In genomic region chr4:81164126-81164525, GRCh38 we compare ENCODE assay signal across 18 cellular contexts.
"Had no signal": no experiment of that assay in that cellular context is flagged by ENCODE, and none has a peak within 500 bp of the region (broad histone marks: within the 10 kb centered on the region; RNA-seq: fewer than 3 reads in every experiment).

No MANE protein-coding gene starts in this region.

- H3K27ac ChIP-seq: left lung, pancreas, right lobe of liver, thoracic aorta, upper lobe of right lung, VCaP had no signal

- H3K36me3 ChIP-seq: left lung, pancreas, right lobe of liver, thoracic aorta, upper lobe of right lung had no signal

- DNase-seq: activated CD4-positive, alpha-beta T cell treated with anti-CD3 and anti-CD28 coated beads, Interleukin-2, amount 50 U/mL, for 1 hour; activated CD4-positive, CD25-positive, alpha-beta regulatory T cell treated with anti-CD3 and anti-CD28 coated beads, Interleukin-2, amount 50 U/mL, for 72 hours; activated CD8-positive, alpha-beta memory T cell treated with anti-CD3 and anti-CD28 coated beads for 24 hours; activated gamma-delta T cell treated with Interleukin-2 at 50 U/mL for 16 hours; amniotic stem cell; erythroblast; foreskin melanocyte; left lung; naive thymus-derived CD8-positive, alpha-beta T cell; pancreas; right lobe of liver; stimulated activated naive B cell treated with anti-CD40 and anti-IgM and Interleukin-4, amounts not matched to agents 10 μg/mL and 1 μg/mL and 100 μg/mL, for 72 hours; T-helper 17 cell; upper lobe of right lung had no signal

- H3K4me3 Mint-ChIP-seq: activated T-cell treated with anti-CD3 and anti-CD28 coated beads, Interleukin-2, amount 50 U/mL, for 72 hours; naive thymus-derived CD8-positive, alpha-beta T cell; stimulated activated naive B cell treated with anti-CD40 and anti-IgM and Interleukin-4, amounts not matched to agents 10 μg/mL and 1 μg/mL and 100 μg/mL, for 72 hours; T-helper 17 cell had no signal

- H3K27me3 Mint-ChIP-seq: naive thymus-derived CD8-positive, alpha-beta T cell; stimulated activated naive B cell treated with anti-CD40 and anti-IgM and Interleukin-4, amounts not matched to agents 10 μg/mL and 1 μg/mL and 100 μg/mL, for 72 hours had no signal

- H3K4me1 Mint-ChIP-seq: stimulated activated naive B cell treated with anti-CD40 and anti-IgM and Interleukin-4, amounts not matched to agents 10 μg/mL and 1 μg/mL and 100 μg/mL, for 72 hours; T-helper 17 cell had no signal

- H3K27me3 ChIP-seq: left lung, pancreas, right lobe of liver, upper lobe of right lung had no signal

- H3K9me3 Mint-ChIP-seq: activated naive CD4-positive, alpha-beta T cell treated with anti-CD3 and anti-CD28 coated beads, Interleukin-2, amount 50 U/mL, for 72 hours; activated T-cell treated with anti-CD3 and anti-CD28 coated beads, Interleukin-2, amount 50 U/mL, for 72 hours; naive thymus-derived CD8-positive, alpha-beta T cell had no signal

- H3K9me3 ChIP-seq: left lung, pancreas, right lobe of liver, thoracic aorta, upper lobe of right lung had no signal

- H3K4me1 ChIP-seq: left lung, pancreas, right lobe of liver, upper lobe of right lung had no signal

- H3K4me3 ChIP-seq: left lung, pancreas, right lobe of liver, thoracic aorta, upper lobe of right lung had no signal

- H3K27ac Mint-ChIP-seq: activated naive CD4-positive, alpha-beta T cell treated with anti-CD3 and anti-CD28 coated beads, Interleukin-2, amount 50 U/mL, for 72 hours; activated T-cell treated with anti-CD3 and anti-CD28 coated beads, Interleukin-2, amount 50 U/mL, for 72 hours; naive thymus-derived CD8-positive, alpha-beta T cell; stimulated activated naive B cell treated with anti-CD40 and anti-IgM and Interleukin-4, amounts not matched to agents 10 μg/mL and 1 μg/mL and 100 μg/mL, for 72 hours; T-helper 17 cell had no signal

- H3K36me3 Mint-ChIP-seq: activated naive CD4-positive, alpha-beta T cell treated with anti-CD3 and anti-CD28 coated beads, Interleukin-2, amount 50 U/mL, for 72 hours; naive thymus-derived CD8-positive, alpha-beta T cell; stimulated activated naive B cell treated with anti-CD40 and anti-IgM and Interleukin-4, amounts not matched to agents 10 μg/mL and 1 μg/mL and 100 μg/mL, for 72 hours had no signal
